Comparison of ENCODE assay signal across 1 cellular context in the genomic region with DNA sequence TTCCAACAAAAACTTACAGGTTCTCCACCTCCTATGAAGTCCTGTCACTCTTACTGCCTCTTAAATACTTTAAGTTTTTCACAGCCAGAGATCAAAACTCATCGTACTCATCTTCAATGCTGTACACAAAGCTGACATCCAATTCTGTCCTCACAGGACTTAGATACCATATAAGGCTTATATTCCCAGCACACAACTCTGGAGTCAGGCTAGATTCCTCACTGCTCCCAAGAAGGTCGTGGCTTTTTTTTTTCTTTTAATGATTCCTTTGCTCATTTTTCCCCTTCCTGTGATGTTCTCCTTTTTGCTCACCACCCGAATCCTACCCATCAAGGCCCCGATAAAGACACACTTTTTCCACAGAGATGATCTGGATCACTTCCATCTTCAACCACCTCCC.
TF ChIP-seq lines count a peak whose summit lies in the region.

No MANE protein-coding gene starts in this region.

TF ChIP-seq in GM23338, 12 proteins besides CTCF, POLR2A, EP300 and RAD21 (continued from another document):
- TF ChIP-seq ZNF462 (CRISPR knock-in tag; IDR thresholded peaks at IDR 0.05), result no peak
- no peak for TF ChIP-seq POLR2AphosphoS5 (IDR thresholded peaks at IDR 0.05; ENCODE audit: low read depth)
- TF ChIP-seq EZH2 (IDR thresholded peaks at IDR 0.05; ENCODE audit: low read depth, unreplicated experiment), result no peak
